8 cellular contexts compared by ENCODE assay signal in genomic region chr4:119300072-119300387, GRCh38. TPM values are rescaled to one million over a fixed set of nuclear protein-coding genes. Genes with fewer than 3 reads are reported as not detected.
DNase-seq lines count a peak whose midpoint lies in the region; ATAC-seq, FAIRE-seq and TF ChIP-seq lines count a peak whose summit lies in the region.

No MANE protein-coding gene starts in this region.

- no peaks in the 10 kb centered on the region for H3K9me3 ChIP-seq in CD4-positive, alpha-beta T cell (ENCODE audit: control insufficient read depth, low read length)
- no peaks in the 10 kb centered on the region for H3K9me3 ChIP-seq in K562 (replicated peaks; ENCODE audit: control insufficient read depth, insufficient read depth, low read depth, low read length)

- peak overlapping the region; percentile 78 to 93 for H3K9ac ChIP-seq in K562 (ENCODE audit: insufficient read depth in 1 of 2, low read depth in 2 of 2, low read length in 2 of 2)

- in situ Hi-C loops in K562 (cut with MboI): no loop called here

- H3K27ac Mint-ChIP-seq in CD4-positive, alpha-beta T cell: peak overlapping the region; percentile 99

- TF ChIP-seq POLR2A in K562 (conservative IDR thresholded peaks at IDR 0.05) (no peak), H54 (IDR thresholded peaks at IDR 0.05; ENCODE audit: low read depth, low read length) (no peak)

- H2AFZ ChIP-seq in K562 (ENCODE audit: low read depth, low read length): peak overlapping the region; percentile 100

- BruUV-seq in K562 (replicated peaks; lab: Mats Ljungman, UMichigan): no TSS peak

- H3K79me2 ChIP-seq in K562 (ENCODE audit: control insufficient read depth, insufficient read depth, low read length): peaks cover 26% of the 10 kb centered on the region

- H3K36me3 ChIP-seq in K562 (ENCODE audit: control insufficient read depth, insufficient read depth, low read length): peaks cover 23% of the 10 kb centered on the region; the same call in 2 of the 3 replicates

- no peak for TF ChIP-seq CTCF in CD4-positive, alpha-beta T cell (IDR thresholded peaks at IDR 0.05)
- TF ChIP-seq CTCF in LNCaP clone FGC (IDR thresholded peaks at IDR 0.05; ENCODE audit: control insufficient read depth, extremely low read depth, insufficient read depth) (no peak), K562 (IDR thresholded peaks at IDR 0.05 in 2 of 3, conservative IDR thresholded peaks at IDR 0.05 in 1 of 3; ENCODE audit: insufficient read depth in 2 of 3, low read depth in 1 of 3, low read length in 3 of 3) (no peak)

- H3K27ac ChIP-seq in CD4-positive, alpha-beta T cell (ENCODE audit: low read depth, low read length): peak overlapping the region; percentile 85
- H3K27ac ChIP-seq in K562 (ENCODE audit: extremely low read depth, low read depth, low read length): peak overlapping the region; percentile 80

- CTCF ChIA-PET in CD4-positive, alpha-beta T cell (lab: Charles Lee): interaction anchor here (0.9 to 1.5 kb wide), 4 partner anchors 87 to 329 kb away, joined by 3 to 6 read pairs (median 4); partner anchors contain the start of genes PDE5A and USP53
- CTCF ChIA-PET in K562 (lab: Yijun Ruan, JAX; ENCODE audit: low intra/inter-chr PET ratio): interaction anchor here (0.6 kb wide), 1 partner anchor 330 kb away, joined by 3 read pairs; no protein-coding TSS in a partner anchor

- peak; percentile 13 to 46 (median 26) for DNase-seq in CD4-positive, alpha-beta T cell
- DNase-seq in LNCaP clone FGC (ENCODE audit: low read depth) (no peak), K562 (ENCODE audit: extremely low read depth in 1 of 4, low spot score in 3 of 4) (peak; percentile 29 to 59 (median 38)), inferior parietal cortex (ENCODE audit: extremely low spot score) (peak; percentile 63), SIG-M5 treated with dmso at 0.1 percent for 504 hours (lab: John Stamatoyannopoulos, UW; ENCODE audit: unreplicated experiment) (no peak), H54 (ENCODE audit: insufficient read length, low spot score) (no peak)
- peak; percentile 19 for DNase-seq in stimulated activated CD4-positive, alpha-beta T cell treated with anti-CD3 and anti-CD28 coated beads, Interleukin-4, amount 100 ng/mL, for 1 hour

- no peaks in the 10 kb centered on the region for H3K27me3 ChIP-seq in CD4-positive, alpha-beta T cell (ENCODE audit: control insufficient read depth, insufficient read depth, low read length)
- no peaks in the 10 kb centered on the region for H3K27me3 ChIP-seq in K562 (ENCODE audit: control insufficient read depth in 2 of 2, insufficient read depth in 2 of 2, low read length in 2 of 2)

- H3K4me1 ChIP-seq in K562 (replicated peaks in 1 of 2; ENCODE audit: control insufficient read depth in 2 of 2, insufficient read depth in 2 of 2, low read length in 2 of 2): peaks cover 5 to 11% of the 10 kb centered on the region in 2 experiments; a peak in 3 of 5 replicates

- H4K20me1 ChIP-seq in K562 (replicated peaks; ENCODE audit: control insufficient read depth, insufficient read depth, low read length): no peaks in the 10 kb centered on the region

- TF ChIP-seq EP300 in K562 (IDR thresholded peaks at IDR 0.05; ENCODE audit: low read length): no peak

- H3K9me3 Mint-ChIP-seq in CD4-positive, alpha-beta T cell: no peaks in the 10 kb centered on the region

- under 1% methylated on average over 9 of the region's 9 CpGs for WGBS in K562 (ENCODE audit: insufficient coverage, low coverage, missing lambda C conversion rate)

- peaks cover 41% of the 10 kb centered on the region for H3K4me1 Mint-ChIP-seq in CD4-positive, alpha-beta T cell (ENCODE audit: low read depth)

- peak overlapping the region; percentile 87 for H3K4me2 ChIP-seq in K562 (ENCODE audit: insufficient read depth, low read length)

- H3K9me1 ChIP-seq in K562 (ENCODE audit: control insufficient read depth, insufficient read depth, low read length): no peaks in the 10 kb centered on the region

- H3K4me3 Mint-ChIP-seq in CD4-positive, alpha-beta T cell: peak overlapping the region; percentile 99

- POLR2A ChIA-PET in CD4-positive, alpha-beta T cell (lab: Charles Lee): interaction anchor here (0.8 to 2.8 kb wide), 13 partner anchors 9 to 766 kb away, joined by 3 to 48 read pairs (median 4); partner anchors contain the start of genes MAD2L1 and USP53
- POLR2A ChIA-PET in K562 (lab: Yijun Ruan, JAX): interaction anchor here (0.8 to 2.0 kb wide), 2 partner anchors 88 to 615 kb away, joined by 3 to 13 read pairs; partner anchors contain the start of genes METTL14 and USP53

- peaks cover 8% of the 10 kb centered on the region for H3K27me3 Mint-ChIP-seq in CD4-positive, alpha-beta T cell

- H3K36me3 Mint-ChIP-seq in CD4-positive, alpha-beta T cell (ENCODE audit: low read depth): peaks cover 48% of the 10 kb centered on the region

- FAIRE-seq in K562 (lab: Jason Lieb, UNC) (no peak), H54 (lab: Jason Lieb, UNC) (no peak)

- TF ChIP-seq RAD21 in K562 (CRISPR knock-in tag; conservative IDR thresholded peaks at IDR 0.05 in 1 of 2, IDR thresholded peaks at IDR 0.05 in 1 of 2): no peak

- peak; percentile 43 for ATAC-seq in CD4-positive, alpha-beta T cell (ENCODE audit: poor library complexity)
- ATAC-seq in GM21723 (IDR thresholded peaks at IDR 0.05; ENCODE audit: unreplicated experiment): peak; percentile 29
- ATAC-seq in K562: peak; percentile 70

- peak overlapping the region; percentile 76 for H3K4me3 ChIP-seq in LNCaP clone FGC (ENCODE audit: low read depth, low read length)
- H3K4me3 ChIP-seq in K562: peak overlapping the region; percentile 58

- intact Hi-C loops in CD4-positive, alpha-beta T cell (cut with DNase I, micrococcal nuclease): loop anchor here (1.0 to 10.0 kb wide), 5 partner anchors 72 to 1025 kb away; partner anchors contain the start of gene USP53 (in 2 of the 2)
- intact Hi-C loops in K562 (cut with micrococcal nuclease): no loop called here

TF ChIP-seq in K562, 482 proteins besides CTCF, POLR2A, EP300 and RAD21 (continues in another document):
- TF ChIP-seq KDM2B (CRISPR knock-in tag; IDR thresholded peaks at IDR 0.05): no peak
- TF ChIP-seq ZKSCAN3 (CRISPR knock-in tag; IDR thresholded peaks at IDR 0.05): no peak
- TF ChIP-seq, protein P1, sequence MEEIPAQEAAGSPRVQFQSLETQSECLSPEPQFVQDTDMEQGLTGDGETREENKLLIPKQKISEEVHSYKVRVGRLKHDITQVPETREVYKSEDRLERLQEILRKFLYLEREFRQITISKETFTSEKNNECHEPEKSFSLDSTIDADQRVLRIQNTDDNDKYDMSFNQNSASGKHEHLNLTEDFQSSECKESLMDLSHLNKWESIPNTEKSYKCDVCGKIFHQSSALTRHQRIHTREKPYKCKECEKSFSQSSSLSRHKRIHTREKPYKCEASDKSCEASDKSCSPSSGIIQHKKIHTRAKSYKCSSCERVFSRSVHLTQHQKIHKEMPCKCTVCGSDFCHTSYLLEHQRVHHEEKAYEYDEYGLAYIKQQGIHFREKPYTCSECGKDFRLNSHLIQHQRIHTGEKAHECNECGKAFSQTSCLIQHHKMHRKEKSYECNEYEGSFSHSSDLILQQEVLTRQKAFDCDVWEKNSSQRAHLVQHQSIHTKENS (CRISPR knock-in tag; IDR thresholded peaks at IDR 0.05): no peak
- TF ChIP-seq, protein P2, sequence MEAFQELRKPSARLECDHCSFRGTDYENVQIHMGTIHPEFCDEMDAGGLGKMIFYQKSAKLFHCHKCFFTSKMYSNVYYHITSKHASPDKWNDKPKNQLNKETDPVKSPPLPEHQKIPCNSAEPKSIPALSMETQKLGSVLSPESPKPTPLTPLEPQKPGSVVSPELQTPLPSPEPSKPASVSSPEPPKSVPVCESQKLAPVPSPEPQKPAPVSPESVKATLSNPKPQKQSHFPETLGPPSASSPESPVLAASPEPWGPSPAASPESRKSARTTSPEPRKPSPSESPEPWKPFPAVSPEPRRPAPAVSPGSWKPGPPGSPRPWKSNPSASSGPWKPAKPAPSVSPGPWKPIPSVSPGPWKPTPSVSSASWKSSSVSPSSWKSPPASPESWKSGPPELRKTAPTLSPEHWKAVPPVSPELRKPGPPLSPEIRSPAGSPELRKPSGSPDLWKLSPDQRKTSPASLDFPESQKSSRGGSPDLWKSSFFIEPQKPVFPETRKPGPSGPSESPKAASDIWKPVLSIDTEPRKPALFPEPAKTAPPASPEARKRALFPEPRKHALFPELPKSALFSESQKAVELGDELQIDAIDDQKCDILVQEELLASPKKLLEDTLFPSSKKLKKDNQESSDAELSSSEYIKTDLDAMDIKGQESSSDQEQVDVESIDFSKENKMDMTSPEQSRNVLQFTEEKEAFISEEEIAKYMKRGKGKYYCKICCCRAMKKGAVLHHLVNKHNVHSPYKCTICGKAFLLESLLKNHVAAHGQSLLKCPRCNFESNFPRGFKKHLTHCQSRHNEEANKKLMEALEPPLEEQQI (IDR thresholded peaks at IDR 0.05): no peak
- TF ChIP-seq HDAC2 (IDR thresholded peaks at IDR 0.05): no peak
- peak; percentile 10; the same call in 1 of the 2 replicates for TF ChIP-seq HMBOX1 (IDR thresholded peaks at IDR 0.05)
- TF ChIP-seq MECOM (CRISPR knock-in tag; IDR thresholded peaks at IDR 0.05): no peak

RNA-seq across cellular contexts. Expression of gene FABP2, which starts 21.9 kb away (rescaled TPM):
- total RNA-seq in CD4-positive, alpha-beta T cell: not detected
- not detected in 2 replicates for total RNA-seq in K562 (2011; cell fraction: chromatin; rRNA removed; ENCODE audit: low replicate concordance)
- not detected in 2 replicates for total RNA-seq in K562 (2011; cell fraction: nucleolus; rRNA removed)
- total RNA-seq in K562 (2011; cell fraction: nucleoplasm; rRNA removed): not detected in 2 replicates
- total RNA-seq in K562 (2014; rRNA removed) (not detected in 2 replicates), K562 (2014; rRNA removed; fragmentation: Illumina TruSeq; extraction: Trizol) (not detected in 2 replicates), K562 (2015; rRNA removed; fragmentation: Illumina TruSeq; extraction: Trizol) (not detected in 2 replicates), K562 (2021) (not detected in 2 replicates)
- polyA plus RNA-seq in K562 (2011; rRNA removed) (not detected in 2 replicates), K562 (2014; fragmentation: Illumina TruSeq; extraction: Trizol) (not detected in 2 replicates), K562 (2014; fragmentation: Nextera tagmentation; extraction: Ambion mirVana) (not detected), K562 (2014; rRNA removed) (not detected in 2 replicates)
- polyA plus RNA-seq in K562 (2011; cell fraction: cytosol; rRNA removed): not detected in 2 replicates
- polyA plus RNA-seq in K562 (2011; cell fraction: nucleus; rRNA removed): not detected in 2 replicates
- polyA plus RNA-seq in K562 (2012): not detected in 2 replicates
- not detected in 2 replicates for polyA minus RNA-seq in K562 (2011; rRNA and poly(A)+ RNA removed)
- not detected in 2 replicates for polyA minus RNA-seq in K562 (2011; cell fraction: cytosol; rRNA and poly(A)+ RNA removed)
- polyA minus RNA-seq in K562 (2011; cell fraction: nucleus; rRNA and poly(A)+ RNA removed): not detected in 2 replicates

Comparison
In these comparisons a context has a peak if more than half of its experiments do, and no peak if none do; other contexts are left out.
1. DNase-seq: peak in CD4-positive, alpha-beta T cell (10 of 10), K562 (4 of 4), inferior parietal cortex (single experiment) and stimulated activated CD4-positive, alpha-beta T cell treated with anti-CD3 and anti-CD28 coated beads, Interleukin-4, amount 100 ng/mL, for 1 hour (single experiment); none in LNCaP clone FGC (single experiment), SIG-M5 treated with dmso at 0.1 percent for 504 hours (single experiment) and H54 (single experiment).
2. Peak in every context shown above with its lines, with median percentiles within 50 percentile points of each other: ATAC-seq.